ENCODE assay signal across 1 cellular context in the genomic region with DNA sequence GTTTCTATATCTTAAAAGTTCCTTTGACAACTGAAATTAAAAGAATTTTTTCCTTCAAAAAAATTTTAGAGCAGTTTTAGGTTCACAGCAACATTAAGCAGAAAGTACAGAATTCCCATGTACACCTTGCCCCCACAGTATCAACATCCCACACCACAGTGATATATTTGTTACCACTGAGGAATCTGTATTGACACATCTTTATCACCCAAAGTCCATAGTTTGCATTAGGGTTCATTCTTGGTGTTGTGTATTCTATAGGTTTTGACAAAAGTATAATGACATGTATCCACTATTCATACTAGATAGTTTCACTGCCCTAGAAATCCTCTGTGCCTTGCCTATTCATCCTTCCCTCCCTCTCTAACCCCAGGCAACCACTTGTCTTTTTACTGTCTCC.
A peak's percentile ranks its signal among the peaks of the same experiment; 100 is the strongest.
TF ChIP-seq lines count a peak whose summit lies in the region.

No MANE protein-coding gene starts in this region.

TF ChIP-seq in HepG2, 621 proteins besides CTCF, POLR2A, EP300 and RAD21 (continued from another document and continues in another):
- peak; percentile 47; the same call in 1 of the 2 replicates for TF ChIP-seq FOXK2 (IDR thresholded peaks at IDR 0.05)
- no peak for TF ChIP-seq TCF7L2 (IDR thresholded peaks at IDR 0.05; ENCODE audit: low read depth, low read length)
- TF ChIP-seq RXRA (CRISPR knock-in tag; IDR thresholded peaks at IDR 0.05) = no peak
- peak; percentile 75 for TF ChIP-seq MED1 (CRISPR knock-in tag; IDR thresholded peaks at IDR 0.05)
- TF ChIP-seq ZNF264 (CRISPR knock-in tag; IDR thresholded peaks at IDR 0.05) = no peak
- TF ChIP-seq CEBPG (CRISPR knock-in tag; IDR thresholded peaks at IDR 0.05) = peak; percentile 64
- TF ChIP-seq ZBTB20 (CRISPR knock-in tag; IDR thresholded peaks at IDR 0.05; ENCODE audit: borderline replicate concordance, low read depth) = peak; percentile 99
- TF ChIP-seq, protein P1, sequence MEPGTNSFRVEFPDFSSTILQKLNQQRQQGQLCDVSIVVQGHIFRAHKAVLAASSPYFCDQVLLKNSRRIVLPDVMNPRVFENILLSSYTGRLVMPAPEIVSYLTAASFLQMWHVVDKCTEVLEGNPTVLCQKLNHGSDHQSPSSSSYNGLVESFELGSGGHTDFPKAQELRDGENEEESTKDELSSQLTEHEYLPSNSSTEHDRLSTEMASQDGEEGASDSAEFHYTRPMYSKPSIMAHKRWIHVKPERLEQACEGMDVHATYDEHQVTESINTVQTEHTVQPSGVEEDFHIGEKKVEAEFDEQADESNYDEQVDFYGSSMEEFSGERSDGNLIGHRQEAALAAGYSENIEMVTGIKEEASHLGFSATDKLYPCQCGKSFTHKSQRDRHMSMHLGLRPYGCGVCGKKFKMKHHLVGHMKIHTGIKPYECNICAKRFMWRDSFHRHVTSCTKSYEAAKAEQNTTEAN (CRISPR knock-in tag; conservative IDR thresholded peaks at IDR 0.05) = 0 out of 2 replicates have a peak, but pooled peaks have one; percentile 32
- TF ChIP-seq ARID5B (CRISPR knock-in tag; IDR thresholded peaks at IDR 0.05) = peak; percentile 78
- peak; percentile 80 for TF ChIP-seq FOXA3 (CRISPR knock-in tag; IDR thresholded peaks at IDR 0.05)
- TF ChIP-seq SOX6 (IDR thresholded peaks at IDR 0.05) = no peak
- peak; percentile 50; the same call in 1 of the 2 replicates for TF ChIP-seq SOX6 (CRISPR knock-in tag; IDR thresholded peaks at IDR 0.05)
- TF ChIP-seq RARA (CRISPR knock-in tag; IDR thresholded peaks at IDR 0.05) = peak; percentile 73; the same call in 1 of the 2 replicates
- peak; percentile 49 for TF ChIP-seq FOXJ3 (CRISPR knock-in tag; IDR thresholded peaks at IDR 0.05; ENCODE audit: borderline replicate concordance)
- TF ChIP-seq HNF4A (CRISPR knock-in tag; IDR thresholded peaks at IDR 0.05) = peak; percentile 92
- peak; percentile 60; the same call in 1 of the 2 replicates for TF ChIP-seq SAP130 (CRISPR knock-in tag; IDR thresholded peaks at IDR 0.05; ENCODE audit: low read depth)
- TF ChIP-seq KLF12 (CRISPR knock-in tag; IDR thresholded peaks at IDR 0.05; ENCODE audit: borderline replicate concordance) = no peak
- peak; percentile 65 for TF ChIP-seq GATAD2A (CRISPR knock-in tag; IDR thresholded peaks at IDR 0.05)
- peak; percentile 70 for TF ChIP-seq FOXP4 (CRISPR knock-in tag; IDR thresholded peaks at IDR 0.05)
- TF ChIP-seq TCF7 (IDR thresholded peaks at IDR 0.05; ENCODE audit: low read depth) = 0 out of 2 replicates have a peak, but pooled peaks have one; percentile 15
- TF ChIP-seq ARID3A (IDR thresholded peaks at IDR 0.05; ENCODE audit: low read depth, low read length) = peak; percentile 50; the same call in 1 of the 2 replicates
- TF ChIP-seq HNF4G (IDR thresholded peaks at IDR 0.05; ENCODE audit: borderline replicate concordance, low read depth, low read length) = peak; percentile 81
- no peak for TF ChIP-seq HNF4G (CRISPR knock-in tag; IDR thresholded peaks at IDR 0.05; ENCODE audit: borderline replicate concordance, low read depth)
- TF ChIP-seq ZNF615 (CRISPR knock-in tag; IDR thresholded peaks at IDR 0.05; ENCODE audit: borderline replicate concordance) = no peak
- TF ChIP-seq PAXIP1 (CRISPR knock-in tag; conservative IDR thresholded peaks at IDR 0.05) = peak; percentile 88
- TF ChIP-seq ZNF652 (CRISPR knock-in tag; IDR thresholded peaks at IDR 0.05; ENCODE audit: borderline replicate concordance, low read depth) = no peak
- TF ChIP-seq, protein P2, sequence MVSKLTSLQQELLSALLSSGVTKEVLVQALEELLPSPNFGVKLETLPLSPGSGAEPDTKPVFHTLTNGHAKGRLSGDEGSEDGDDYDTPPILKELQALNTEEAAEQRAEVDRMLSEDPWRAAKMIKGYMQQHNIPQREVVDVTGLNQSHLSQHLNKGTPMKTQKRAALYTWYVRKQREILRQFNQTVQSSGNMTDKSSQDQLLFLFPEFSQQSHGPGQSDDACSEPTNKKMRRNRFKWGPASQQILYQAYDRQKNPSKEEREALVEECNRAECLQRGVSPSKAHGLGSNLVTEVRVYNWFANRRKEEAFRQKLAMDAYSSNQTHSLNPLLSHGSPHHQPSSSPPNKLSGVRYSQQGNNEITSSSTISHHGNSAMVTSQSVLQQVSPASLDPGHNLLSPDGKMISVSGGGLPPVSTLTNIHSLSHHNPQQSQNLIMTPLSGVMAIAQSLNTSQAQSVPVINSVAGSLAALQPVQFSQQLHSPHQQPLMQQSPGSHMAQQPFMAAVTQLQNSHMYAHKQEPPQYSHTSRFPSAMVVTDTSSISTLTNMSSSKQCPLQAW (CRISPR knock-in tag; IDR thresholded peaks at IDR 0.05) = no peak
- TF ChIP-seq CREB1 (IDR thresholded peaks at IDR 0.05) = no peak
- peak; percentile 41; the same call in 1 of the 2 replicates for TF ChIP-seq CREB1 (CRISPR knock-in tag; IDR thresholded peaks at IDR 0.05)
- TF ChIP-seq NFIC (IDR thresholded peaks at IDR 0.05; ENCODE audit: low read length) = peak; percentile 37; the same call in 1 of the 2 replicates
- peak; percentile 69 for TF ChIP-seq BCL6 (CRISPR knock-in tag; IDR thresholded peaks at IDR 0.05)
- no peak for TF ChIP-seq ZSCAN25 (CRISPR knock-in tag; IDR thresholded peaks at IDR 0.05)
- TF ChIP-seq RCOR2 (CRISPR knock-in tag; IDR thresholded peaks at IDR 0.05) = peak; percentile 49; the same call in 1 of the 2 replicates
- peak; percentile 53; the same call in 1 of the 2 replicates for TF ChIP-seq CREM (IDR thresholded peaks at IDR 0.05)
- TF ChIP-seq CREM (CRISPR knock-in tag; IDR thresholded peaks at IDR 0.05) = no peak
- TF ChIP-seq DPF2 (CRISPR knock-in tag; IDR thresholded peaks at IDR 0.05; ENCODE audit: borderline replicate concordance, low read depth) = peak; percentile 72; the same call in 1 of the 2 replicates
- peak; percentile 49 for TF ChIP-seq NCOA2 (CRISPR knock-in tag; IDR thresholded peaks at IDR 0.05)
- TF ChIP-seq ATF7 (IDR thresholded peaks at IDR 0.05) = no peak
- no peak for TF ChIP-seq ATF7 (CRISPR knock-in tag; IDR thresholded peaks at IDR 0.05)
- TF ChIP-seq SOX5 (CRISPR knock-in tag; IDR thresholded peaks at IDR 0.05; ENCODE audit: borderline replicate concordance) = peak; percentile 57; the same call in 1 of the 2 replicates
- TF ChIP-seq, protein P3, sequence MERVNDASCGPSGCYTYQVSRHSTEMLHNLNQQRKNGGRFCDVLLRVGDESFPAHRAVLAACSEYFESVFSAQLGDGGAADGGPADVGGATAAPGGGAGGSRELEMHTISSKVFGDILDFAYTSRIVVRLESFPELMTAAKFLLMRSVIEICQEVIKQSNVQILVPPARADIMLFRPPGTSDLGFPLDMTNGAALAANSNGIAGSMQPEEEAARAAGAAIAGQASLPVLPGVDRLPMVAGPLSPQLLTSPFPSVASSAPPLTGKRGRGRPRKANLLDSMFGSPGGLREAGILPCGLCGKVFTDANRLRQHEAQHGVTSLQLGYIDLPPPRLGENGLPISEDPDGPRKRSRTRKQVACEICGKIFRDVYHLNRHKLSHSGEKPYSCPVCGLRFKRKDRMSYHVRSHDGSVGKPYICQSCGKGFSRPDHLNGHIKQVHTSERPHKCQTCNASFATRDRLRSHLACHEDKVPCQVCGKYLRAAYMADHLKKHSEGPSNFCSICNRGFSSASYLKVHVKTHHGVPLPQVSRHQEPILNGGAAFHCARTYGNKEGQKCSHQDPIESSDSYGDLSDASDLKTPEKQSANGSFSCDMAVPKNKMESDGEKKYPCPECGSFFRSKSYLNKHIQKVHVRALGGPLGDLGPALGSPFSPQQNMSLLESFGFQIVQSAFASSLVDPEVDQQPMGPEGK (CRISPR knock-in tag; IDR thresholded peaks at IDR 0.05) = peak; percentile 46; the same call in 1 of the 2 replicates
